ENCODE assay signal across 12 cellular contexts in the genomic region with DNA sequence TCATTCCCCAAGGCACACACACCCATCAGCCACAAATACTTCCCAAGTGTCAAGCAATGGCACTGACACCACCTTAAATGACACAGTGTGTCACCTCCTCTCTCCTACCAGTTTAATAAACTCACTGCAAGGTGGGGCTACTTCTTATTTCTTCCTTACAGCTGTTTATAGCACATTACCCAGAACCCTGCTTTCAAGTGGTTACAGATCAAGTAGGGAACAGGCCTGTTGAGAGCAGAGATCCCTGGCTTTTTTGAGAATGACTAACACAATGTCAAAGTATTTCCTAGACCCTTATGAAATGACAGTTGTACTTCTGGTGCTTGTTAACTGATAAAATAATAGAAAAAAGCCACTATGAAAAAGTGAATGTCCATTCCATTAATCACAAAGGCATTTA. TPM values are rescaled to one million over a fixed set of nuclear protein-coding genes. Genes with fewer than 3 reads are reported as not detected.
DNase-seq lines count a peak whose midpoint lies in the region; ATAC-seq and TF ChIP-seq lines count a peak whose summit lies in the region.
"Had no signal": no experiment of that assay in that cellular context is flagged by ENCODE, and none has a peak within 500 bp of the region (broad histone marks: within the 10 kb centered on the region; RNA-seq: fewer than 3 reads in every experiment).

No MANE protein-coding gene starts in this region.

- peaks cover 0 to 7% (median 0%) of the 10 kb centered on the region in 5 donors for H3K36me3 ChIP-seq in subcutaneous abdominal adipose tissue (ENCODE audit: control insufficient read depth in 5 of 5, insufficient read depth in 5 of 5, low read length in 5 of 5)

- DNase-seq in activated CD8-positive, alpha-beta T cell treated with anti-CD3 and anti-CD28 coated beads for 36 hours = no peak
- DNase-seq in activated CD8-positive, alpha-beta T cell treated with anti-CD3 and anti-CD28 coated beads, Interleukin-2, amount 10 ng/mL, durations not matched to agents 7 days and 5 days = no peak
- DNase-seq in iris pigment epithelial cell (ENCODE audit: low read depth) (peak; percentile 43), amniotic stem cell (lab: John Stamatoyannopoulos, UW) (no peak), SK-N-DZ (ENCODE audit: low spot score) (no peak)
- DNase-seq: dermis blood vessel endothelial cell, MG63, NCI-H510A treated with DMSO at 0.1 percent for 48 hours, nephron progenitor cell had no signal

- H3K9me3 ChIP-seq in subcutaneous abdominal adipose tissue (ENCODE audit: control insufficient read depth in 5 of 5, low read length in 5 of 5) = no peaks in the 10 kb centered on the region
- H3K9me3 ChIP-seq: MG63 had no signal

- no peak overlapping the region for H3K4me3 ChIP-seq in subcutaneous abdominal adipose tissue (ENCODE audit: low read depth in 1 of 5, low read length in 5 of 5)
- H3K4me3 ChIP-seq: MG63 had no signal

- CTCF ChIA-PET in activated CD8-positive, alpha-beta T cell treated with anti-CD3 and anti-CD28 coated beads for 36 hours (lab: Charles Lee) = no interaction called here
- CTCF ChIA-PET in activated CD8-positive, alpha-beta T cell treated with anti-CD3 and anti-CD28 coated beads, Interleukin-2, amount 10 ng/mL, durations not matched to agents 7 days and 5 days (lab: Charles Lee) = interaction anchor here (0.7 to 1.3 kb wide), 4 partner anchors 8 to 79 kb away, joined by 3 read pairs; no protein-coding TSS in a partner anchor

- H3K4me3 Mint-ChIP-seq in activated CD8-positive, alpha-beta T cell treated with anti-CD3 and anti-CD28 coated beads for 36 hours = no peak overlapping the region
- no peak overlapping the region for H3K4me3 Mint-ChIP-seq in activated CD8-positive, alpha-beta T cell treated with anti-CD3 and anti-CD28 coated beads, Interleukin-2, amount 10 ng/mL, durations not matched to agents 7 days and 5 days
- H3K4me3 Mint-ChIP-seq in activated naive CD8-positive, alpha-beta T cell = peak overlapping the region; percentile 59
- H3K4me3 Mint-ChIP-seq: nephron progenitor cell had no signal

- no peak for TF ChIP-seq CTCF in activated CD8-positive, alpha-beta T cell treated with anti-CD3 and anti-CD28 coated beads for 36 hours (IDR thresholded peaks at IDR 0.05)

- H3K4me1 ChIP-seq in subcutaneous abdominal adipose tissue (ENCODE audit: control insufficient read depth in 5 of 5, insufficient read depth in 5 of 5, low read length in 5 of 5) = peaks cover 9 to 51% (median 43%) of the 10 kb centered on the region in 5 donors

- H3K4me1 Mint-ChIP-seq in activated CD8-positive, alpha-beta T cell treated with anti-CD3 and anti-CD28 coated beads for 36 hours (ENCODE audit: low read depth) = peaks cover 91% of the 10 kb centered on the region
- peaks cover 62% of the 10 kb centered on the region for H3K4me1 Mint-ChIP-seq in activated CD8-positive, alpha-beta T cell treated with anti-CD3 and anti-CD28 coated beads, Interleukin-2, amount 10 ng/mL, durations not matched to agents 7 days and 5 days (ENCODE audit: low read depth)
- H3K4me1 Mint-ChIP-seq in activated naive CD8-positive, alpha-beta T cell (ENCODE audit: low read depth) = peaks cover 91% of the 10 kb centered on the region

- H3K9ac ChIP-seq in subcutaneous abdominal adipose tissue (ENCODE audit: low read length in 5 of 5) = no peak overlapping the region

- ATAC-seq in activated CD8-positive, alpha-beta T cell treated with anti-CD3 and anti-CD28 coated beads for 36 hours = peak; percentile 30
- ATAC-seq in activated CD8-positive, alpha-beta T cell treated with anti-CD3 and anti-CD28 coated beads, Interleukin-2, amount 10 ng/mL, durations not matched to agents 7 days and 5 days = no peak
- ATAC-seq in HG03432 (IDR thresholded peaks at IDR 0.05; ENCODE audit: unreplicated experiment) = no peak

- H3K27ac ChIP-seq in subcutaneous abdominal adipose tissue (ENCODE audit: low read depth, low read length) = peak overlapping the region; percentile 13

- H3K36me3 Mint-ChIP-seq in activated CD8-positive, alpha-beta T cell treated with anti-CD3 and anti-CD28 coated beads for 36 hours (ENCODE audit: low read depth) = peaks cover 32% of the 10 kb centered on the region
- peaks cover 16% of the 10 kb centered on the region for H3K36me3 Mint-ChIP-seq in activated CD8-positive, alpha-beta T cell treated with anti-CD3 and anti-CD28 coated beads, Interleukin-2, amount 10 ng/mL, durations not matched to agents 7 days and 5 days (ENCODE audit: low read depth)
- peaks cover 17% of the 10 kb centered on the region for H3K36me3 Mint-ChIP-seq in activated naive CD8-positive, alpha-beta T cell

- peaks cover 2% of the 10 kb centered on the region for H3K9me3 Mint-ChIP-seq in activated CD8-positive, alpha-beta T cell treated with anti-CD3 and anti-CD28 coated beads for 36 hours
- no peaks in the 10 kb centered on the region for H3K9me3 Mint-ChIP-seq in activated CD8-positive, alpha-beta T cell treated with anti-CD3 and anti-CD28 coated beads, Interleukin-2, amount 10 ng/mL, durations not matched to agents 7 days and 5 days (ENCODE audit: insufficient read depth)
- H3K9me3 Mint-ChIP-seq in activated naive CD8-positive, alpha-beta T cell (ENCODE audit: low read depth) = no peaks in the 10 kb centered on the region
- H3K9me3 Mint-ChIP-seq: nephron progenitor cell had no signal

- POLR2A ChIA-PET in activated CD8-positive, alpha-beta T cell treated with anti-CD3 and anti-CD28 coated beads for 36 hours (lab: Charles Lee) = interaction anchor here (0.7 to 3.2 kb wide), 4 partner anchors 10 to 139 kb away, joined by 3 to 15 read pairs (median 4); a partner anchor contains a TSS
- POLR2A ChIA-PET in activated CD8-positive, alpha-beta T cell treated with anti-CD3 and anti-CD28 coated beads, Interleukin-2, amount 10 ng/mL, durations not matched to agents 7 days and 5 days (lab: Charles Lee) = interaction anchor here (0.9 kb wide), 1 partner anchor 19 kb away, joined by 4 read pairs; no protein-coding TSS in a partner anchor

- intact Hi-C loops in activated CD8-positive, alpha-beta T cell treated with anti-CD3 and anti-CD28 coated beads for 36 hours (cut with micrococcal nuclease) = no loop called here

- no peaks in the 10 kb centered on the region for H3K27me3 ChIP-seq in subcutaneous abdominal adipose tissue (ENCODE audit: control insufficient read depth in 5 of 5, insufficient read depth in 4 of 5, low read length in 5 of 5)
- H3K27me3 ChIP-seq: MG63 had no signal

- H3K27me3 Mint-ChIP-seq in activated CD8-positive, alpha-beta T cell treated with anti-CD3 and anti-CD28 coated beads for 36 hours = no peaks in the 10 kb centered on the region
- H3K27me3 Mint-ChIP-seq in activated CD8-positive, alpha-beta T cell treated with anti-CD3 and anti-CD28 coated beads, Interleukin-2, amount 10 ng/mL, durations not matched to agents 7 days and 5 days (ENCODE audit: low read depth) = no peaks in the 10 kb centered on the region
- no peaks in the 10 kb centered on the region for H3K27me3 Mint-ChIP-seq in activated naive CD8-positive, alpha-beta T cell

- H3K27ac Mint-ChIP-seq in activated CD8-positive, alpha-beta T cell treated with anti-CD3 and anti-CD28 coated beads for 36 hours = peak overlapping the region; percentile 72
- no peak overlapping the region for H3K27ac Mint-ChIP-seq in activated CD8-positive, alpha-beta T cell treated with anti-CD3 and anti-CD28 coated beads, Interleukin-2, amount 10 ng/mL, durations not matched to agents 7 days and 5 days
- H3K27ac Mint-ChIP-seq in activated naive CD8-positive, alpha-beta T cell = peak overlapping the region; percentile 97
- H3K27ac Mint-ChIP-seq: nephron progenitor cell had no signal

RNA-seq across cellular contexts. Expression of a gene that starts 19.8 kb away (rescaled TPM):
- 10 to 100 TPM; 44.1 to 45.7 TPM for total RNA-seq in activated CD8-positive, alpha-beta T cell treated with anti-CD3 and anti-CD28 coated beads for 36 hours
- total RNA-seq in activated CD8-positive, alpha-beta T cell treated with anti-CD3 and anti-CD28 coated beads, Interleukin-2, amount 10 ng/mL, durations not matched to agents 7 days and 5 days = 10 to 100 TPM; 32.3 to 33.3 TPM
- polyA plus RNA-seq in SK-N-DZ (2014; cell fraction: cytosol; rRNA removed) = 30.0 and 32.6 TPM in 2 replicates
- polyA plus RNA-seq in SK-N-DZ (2014; cell fraction: nucleus; rRNA removed) = 143 and 161 TPM in 2 replicates

RNA-seq across cellular contexts. Expression of a gene that starts 47.9 kb away (rescaled TPM):
- not detected for total RNA-seq in activated CD8-positive, alpha-beta T cell treated with anti-CD3 and anti-CD28 coated beads for 36 hours
- total RNA-seq in activated CD8-positive, alpha-beta T cell treated with anti-CD3 and anti-CD28 coated beads, Interleukin-2, amount 10 ng/mL, durations not matched to agents 7 days and 5 days = not detected
- not detected in 2 replicates for polyA plus RNA-seq in SK-N-DZ (2014; cell fraction: cytosol; rRNA removed)
- not detected in 2 replicates for polyA plus RNA-seq in SK-N-DZ (2014; cell fraction: nucleus; rRNA removed)
